ENCODE assay signal across 13 cellular contexts in genomic region chr6:21208114-21208795, GRCh38.
DNase-seq lines count a peak whose midpoint lies in the region; ATAC-seq, FAIRE-seq and TF ChIP-seq lines count a peak whose summit lies in the region.
"Had no signal": no experiment of that assay in that cellular context is flagged by ENCODE, and none has a peak within 500 bp of the region (broad histone marks: within the 10 kb centered on the region; RNA-seq: fewer than 3 reads in every experiment).

No MANE protein-coding gene starts in this region.

- no peaks in the 10 kb centered on the region for H3K9me2 ChIP-seq in hepatocyte (replicated peaks; ENCODE audit: insufficient read depth)

- H3K4me1 ChIP-seq in hepatocyte (ENCODE audit: insufficient read depth) = peaks cover 5% of the 10 kb centered on the region
- H3K4me1 ChIP-seq in gastroesophageal sphincter = no peaks in the 10 kb centered on the region

- CTCF ChIA-PET in GM10248 (lab: Yijun Ruan, JAX) = interaction anchor here (1.2 to 1.8 kb wide), 3 partner anchors 9 to 22 kb away, joined by 3 to 5 read pairs (median 4); no protein-coding TSS in a partner anchor

- H3K36me3 ChIP-seq in hepatocyte (replicated peaks; ENCODE audit: insufficient read depth, low read depth) = no peaks in the 10 kb centered on the region
- peaks cover 0 to 34% of the 10 kb centered on the region in 2 donors for H3K36me3 ChIP-seq in gastroesophageal sphincter

- no peaks in the 10 kb centered on the region for H3K9me3 ChIP-seq in hepatocyte (ENCODE audit: low read depth)
- H3K9me3 ChIP-seq in gastroesophageal sphincter = peaks cover 0 to 5% (median 0%) of the 10 kb centered on the region in 3 donors

- H3K27me3 ChIP-seq in hepatocyte (no peaks in the 10 kb centered on the region), gastroesophageal sphincter (no peaks in the 10 kb centered on the region)

- peak; percentile 86 for FAIRE-seq in GM18507 (lab: Jason Lieb, UNC)
- FAIRE-seq: endometrium had no signal

- H3K27ac ChIP-seq in hepatocyte = no peak overlapping the region
- H3K27ac ChIP-seq in gastroesophageal sphincter = no peak overlapping the region

- H2AFZ ChIP-seq in hepatocyte = no peak overlapping the region

- peak; percentile 37 for ATAC-seq in GM21390 (IDR thresholded peaks at IDR 0.05; ENCODE audit: unreplicated experiment)
- peak; percentile 56 for ATAC-seq in HG03175 (IDR thresholded peaks at IDR 0.05; ENCODE audit: unreplicated experiment)
- ATAC-seq in gastroesophageal sphincter = no peak
- no peak for ATAC-seq in GM18519 (IDR thresholded peaks at IDR 0.05; ENCODE audit: low FRiP score, unreplicated experiment)

- DNase-seq in GM18507 (ENCODE audit: extremely low spot score, insufficient read length, low read depth) (no peak), kidney glomerular epithelial cell (lab: John Stamatoyannopoulos, UW) (peak; percentile 14), hepatocyte (ENCODE audit: low spot score) (no peak), GM10248 (ENCODE audit: extremely low spot score) (no peak)
- DNase-seq: activated naive CD4-positive, alpha-beta T cell; GF-D8; KBM-7; NCI-H2081 treated with DMSO at 0.1 percent for 48 hours had no signal

- H3K4me3 ChIP-seq in hepatocyte = no peak overlapping the region
- H3K4me3 ChIP-seq in gastroesophageal sphincter = no peak overlapping the region

- no peak for TF ChIP-seq POLR2A in gastroesophageal sphincter (IDR thresholded peaks at IDR 0.05)

- no peaks in the 10 kb centered on the region for H3K79me2 ChIP-seq in hepatocyte

- POLR2A ChIA-PET in GM10248 (lab: Yijun Ruan, JAX) = no interaction called here

- TF ChIP-seq CTCF in hepatocyte (IDR thresholded peaks at IDR 0.05; ENCODE audit: poor library complexity) (no peak), gastroesophageal sphincter (IDR thresholded peaks at IDR 0.05) (no peak), GM10248 (IDR thresholded peaks at IDR 0.05; ENCODE audit: control extremely low read depth, extremely low read depth, low read depth, missing control alignments) (no peak)

- no peak for TF ChIP-seq EP300 in gastroesophageal sphincter (IDR thresholded peaks at IDR 0.05)

- no peak overlapping the region for H3K4me2 ChIP-seq in hepatocyte

- 74% methylated on average over 9 of the region's 9 CpGs for WGBS in hepatocyte (ENCODE audit: low lambda C conversion rate, missing lambda C conversion rate)
- 88 to 95% methylated on average over 8 to 9 of the region's 9 CpGs for WGBS in gastroesophageal sphincter (ENCODE audit: low coverage in 1 of 2), 2 donors

- no peaks in the 10 kb centered on the region for H4K20me1 ChIP-seq in hepatocyte (ENCODE audit: insufficient read depth, poor library complexity, severe bottlenecking)

Comparison
In these comparisons a context has a peak if more than half of its experiments do, and no peak if none do; other contexts are left out.
1. ATAC-seq: peak in GM21390 (single experiment) and HG03175 (single experiment); none in gastroesophageal sphincter (single experiment) and GM18519 (single experiment).